Comparison of ENCODE assay signal across 25 cellular contexts in genomic region chr7:2569421-2569820, GRCh38.
"Had no signal": no experiment of that assay in that cellular context is flagged by ENCODE, and none has a peak within 500 bp of the region (broad histone marks: within the 10 kb centered on the region; RNA-seq: fewer than 3 reads in every experiment).

No MANE protein-coding gene starts in this region.

- H2AFZ ChIP-seq: parathyroid adenoma had no signal

- H3K4me3 Mint-ChIP-seq: immature natural killer cell; mesothelial cell of epicardium; naive thymus-derived CD4-positive, alpha-beta T cell; natural killer cell treated with Interleukin-12 subunit alpha and Interleukin-12 subunit beta and Interleukin-15 and Interleukin-18, amount 100 ng/mL, for 72 hours; stimulated activated naive B cell treated with anti-CD40 and anti-IgM and Interleukin-4, amounts not matched to agents 10 μg/mL and 1 μg/mL and 100 μg/mL, for 72 hours had no signal

- H3K36me3 Mint-ChIP-seq: natural killer cell treated with Interleukin-12 subunit alpha and Interleukin-12 subunit beta and Interleukin-15 and Interleukin-18, amount 100 ng/mL, for 72 hours had no signal

- H3K27me3 ChIP-seq: heart left ventricle, right atrium auricular region, right lobe of liver, stomach, testis, thyroid gland, transverse colon, upper lobe of left lung had no signal

- H3K4me1 Mint-ChIP-seq: mesothelial cell of epicardium had no signal

- H3K4me2 ChIP-seq: smooth muscle cell had no signal

- H3K27me3 Mint-ChIP-seq: naive thymus-derived CD4-positive, alpha-beta T cell; natural killer cell treated with Interleukin-12 subunit alpha and Interleukin-12 subunit beta and Interleukin-15 and Interleukin-18, amount 100 ng/mL, for 72 hours; progenitor cell of endocrine pancreas; stimulated activated naive B cell treated with anti-CD40 and anti-IgM and Interleukin-4, amounts not matched to agents 10 μg/mL and 1 μg/mL and 100 μg/mL, for 72 hours had no signal

- H3K27ac Mint-ChIP-seq: immature natural killer cell; mesothelial cell of epicardium; naive thymus-derived CD4-positive, alpha-beta T cell; natural killer cell treated with Interleukin-12 subunit alpha and Interleukin-12 subunit beta and Interleukin-15 and Interleukin-18, amount 100 ng/mL, for 72 hours; stimulated activated naive B cell treated with anti-CD40 and anti-IgM and Interleukin-4, amounts not matched to agents 10 μg/mL and 1 μg/mL and 100 μg/mL, for 72 hours had no signal

- DNase-seq: heart left ventricle; immature natural killer cell; left ventricle myocardium inferior; mesendoderm; naive thymus-derived CD4-positive, alpha-beta T cell; stimulated activated CD4-positive, alpha-beta T cell treated with anti-CD3 and anti-CD28 coated beads, Interleukin-12 subunit alpha, Interleukin-12 subunit beta, amount 100 ng/mL, for 4 hours; stimulated activated CD4-positive, alpha-beta T cell treated with anti-CD3 and anti-CD28 coated beads, Interleukin-15, amount 100 ng/mL, for 24 hours; stimulated activated CD4-positive, alpha-beta T cell treated with anti-CD3 and anti-CD28 coated beads, Interleukin-2, amount 100 ng/mL, for 24 hours; stimulated activated CD4-positive, alpha-beta T cell treated with anti-CD3 and anti-CD28 coated beads, Interleukin-4, amount 100 ng/mL, for 1 hour; stimulated activated naive B cell treated with anti-CD40 and anti-IgM and Interleukin-4, amounts not matched to agents 10 μg/mL and 1 μg/mL and 100 μg/mL, for 72 hours; stimulated activated naive CD8-positive, alpha-beta T cell treated with anti-CD3 and anti-CD28 coated beads, Interleukin-15, Interleukin-2, amounts not matched to agents 100 U/mL and 50 U/mL, for 24 hours; stomach; testis; thyroid gland; transverse colon; upper lobe of left lung had no signal

- H3K27ac ChIP-seq: heart left ventricle, left ventricle myocardium inferior, parathyroid adenoma, right atrium auricular region, right lobe of liver, stomach, testis, thyroid gland, transverse colon, upper lobe of left lung had no signal

- H3K9me3 ChIP-seq: heart left ventricle, left ventricle myocardium inferior, right atrium auricular region, right lobe of liver, stomach, testis, thyroid gland, transverse colon, upper lobe of left lung had no signal

- H3K9ac ChIP-seq: parathyroid adenoma had no signal

- FAIRE-seq: islet of Langerhans had no signal

- H3K4me1 ChIP-seq: parathyroid adenoma, testis had no signal

- H3K9me3 Mint-ChIP-seq: immature natural killer cell; mesothelial cell of epicardium; natural killer cell treated with Interleukin-12 subunit alpha and Interleukin-12 subunit beta and Interleukin-15 and Interleukin-18, amount 100 ng/mL, for 72 hours; stimulated activated naive B cell treated with anti-CD40 and anti-IgM and Interleukin-4, amounts not matched to agents 10 μg/mL and 1 μg/mL and 100 μg/mL, for 72 hours had no signal

- H3K4me3 ChIP-seq: heart left ventricle, left ventricle myocardium inferior, lung, right atrium auricular region, right lobe of liver, smooth muscle cell, stomach, testis, thyroid gland, transverse colon, upper lobe of left lung had no signal
